13 cellular contexts compared by ENCODE assay signal in genomic region chr11:59267196-59267595, GRCh38. TPM values are rescaled to one million over a fixed set of nuclear protein-coding genes. Genes with fewer than 3 reads are reported as not detected.
DNase-seq lines count a peak whose midpoint lies in the region; ATAC-seq, FAIRE-seq and TF ChIP-seq lines count a peak whose summit lies in the region.
"Had no signal": no experiment of that assay in that cellular context is flagged by ENCODE, and none has a peak within 500 bp of the region (broad histone marks: within the 10 kb centered on the region; RNA-seq: fewer than 3 reads in every experiment).

No MANE protein-coding gene starts in this region.

- no peaks in the 10 kb centered on the region for H3K9me3 ChIP-seq in RWPE2 (ENCODE audit: severe bottlenecking)
- H3K9me3 ChIP-seq in BE2C: no peaks in the 10 kb centered on the region
- no peaks in the 10 kb centered on the region for H3K9me3 ChIP-seq in psoas muscle
- no peaks in the 10 kb centered on the region for H3K9me3 ChIP-seq in esophagus muscularis mucosa

- H3K27me3 ChIP-seq in RWPE2 (ENCODE audit: insufficient read depth, poor library complexity, severe bottlenecking) (no peaks in the 10 kb centered on the region), BE2C (no peaks in the 10 kb centered on the region), psoas muscle (ENCODE audit: insufficient read depth in 3 of 3, low read length in 2 of 3) (no peaks in the 10 kb centered on the region), esophagus muscularis mucosa (no peaks in the 10 kb centered on the region)

- TF ChIP-seq EP300 in esophagus muscularis mucosa (IDR thresholded peaks at IDR 0.05): no peak

- ATAC-seq in GM19455 (IDR thresholded peaks at IDR 0.05; ENCODE audit: unreplicated experiment): peak; percentile 57
- ATAC-seq in HG02981 (IDR thresholded peaks at IDR 0.05; ENCODE audit: unreplicated experiment): peak; percentile 73
- ATAC-seq in RWPE2 (ENCODE audit: low read depth): no peak
- ATAC-seq in psoas muscle: no peak
- ATAC-seq: CD8-positive, alpha-beta T cell had no signal

- intact Hi-C loops in psoas muscle (cut with DNase I): no loop called here
- intact Hi-C loops in esophagus muscularis mucosa (cut with DNase I): no loop called here

- FAIRE-seq in GM12892 (lab: Jason Lieb, UNC): peak; percentile 86

- WGBS in psoas muscle, 3 donors: 46 to 65% (median 55%) methylated on average over 4 of the region's 4 CpGs
- no CpG with 5 or more reads among the region's 4 CpGs for WGBS in esophagus muscularis mucosa

- peak overlapping the region; percentile 62 for H3K27ac ChIP-seq in RWPE2 (ENCODE audit: poor library complexity, severe bottlenecking)
- H3K27ac ChIP-seq in psoas muscle: no peak overlapping the region
- H3K27ac ChIP-seq in esophagus muscularis mucosa (replicated peaks in 1 of 4): no peak overlapping the region

- no peak for TF ChIP-seq CTCF in RWPE2 (IDR thresholded peaks at IDR 0.05; ENCODE audit: poor library complexity, severe bottlenecking)
- TF ChIP-seq CTCF in BE2C (IDR thresholded peaks at IDR 0.05; ENCODE audit: low read depth, low read length): no peak
- TF ChIP-seq CTCF in psoas muscle (IDR thresholded peaks at IDR 0.05): no peak
- TF ChIP-seq CTCF in esophagus muscularis mucosa (IDR thresholded peaks at IDR 0.05): no peak

- DNase-seq in GM12892 (ENCODE audit: insufficient read length) (no peak), RWPE2 (ENCODE audit: low spot score) (no peak), BE2C (no peak), NCI-H526 treated with DMSO at 0.1 percent for 48 hours (lab: John Stamatoyannopoulos, UW) (no peak), psoas muscle (no peak), esophagus muscularis mucosa (ENCODE audit: extremely low spot score) (no peak)
- DNase-seq: activated effector memory CD4-positive, alpha-beta T cell treated with anti-CD3 and anti-CD28 coated beads, Interleukin-2, amount 50 U/mL, for 16 hours; CD8-positive, alpha-beta T cell; hippocampal formation; Kasumi-1; NCI-H748 treated with DMSO at 0.1 percent for 48 hours had no signal

- no peak for TF ChIP-seq POLR2A in GM12892 (IDR thresholded peaks at IDR 0.05; ENCODE audit: low read depth, low read length)
- TF ChIP-seq POLR2A in esophagus muscularis mucosa (IDR thresholded peaks at IDR 0.05; ENCODE audit: low read depth): no peak

- H3K4me3 ChIP-seq in RWPE2 (ENCODE audit: severe bottlenecking) (no peak overlapping the region), BE2C (ENCODE audit: low read depth, low read length) (no peak overlapping the region), psoas muscle (no peak overlapping the region), esophagus muscularis mucosa (no peak overlapping the region)

- H3K4me1 ChIP-seq in RWPE2 (ENCODE audit: insufficient read depth, poor library complexity, severe bottlenecking) (peaks cover 26% of the 10 kb centered on the region), BE2C (no peaks in the 10 kb centered on the region), psoas muscle (no peaks in the 10 kb centered on the region), esophagus muscularis mucosa (no peaks in the 10 kb centered on the region)

- H3K36me3 ChIP-seq in RWPE2 (ENCODE audit: low read depth): no peaks in the 10 kb centered on the region
- H3K36me3 ChIP-seq in BE2C: no peaks in the 10 kb centered on the region
- H3K36me3 ChIP-seq in psoas muscle (ENCODE audit: insufficient read depth in 1 of 2, low read depth in 1 of 2): no peaks in the 10 kb centered on the region
- no peaks in the 10 kb centered on the region for H3K36me3 ChIP-seq in esophagus muscularis mucosa

RNA-seq across cellular contexts. Expression of gene MPEG1, which starts 54.5 kb away (rescaled TPM):
- 2.6 TPM for polyA plus RNA-seq in GM12892 (2012; ENCODE audit: missing spikeins)
- not detected for polyA plus RNA-seq in BE2C (2012; ENCODE audit: insufficient read depth, insufficient read length, low read depth)
- 1 to 10 TPM; 3.8 to 6.1 (median 5.0) TPM for total RNA-seq in psoas muscle
- 1 to 10 TPM in 1 of 3 donors, under 1 TPM in 2; 0.82 to 1.8 (median 0.90) TPM for polyA plus RNA-seq in psoas muscle
- 10 to 100 TPM; 10.1 to 36.1 (median 14.8) TPM for total RNA-seq in esophagus muscularis mucosa

Comparison
In these comparisons a context has a peak if more than half of its experiments do, and no peak if none do; other contexts are left out.
1. ATAC-seq: peak in GM19455 (single experiment) and HG02981 (single experiment); none in RWPE2 (single experiment) and psoas muscle (0 of 4).